In the genomic region with DNA sequence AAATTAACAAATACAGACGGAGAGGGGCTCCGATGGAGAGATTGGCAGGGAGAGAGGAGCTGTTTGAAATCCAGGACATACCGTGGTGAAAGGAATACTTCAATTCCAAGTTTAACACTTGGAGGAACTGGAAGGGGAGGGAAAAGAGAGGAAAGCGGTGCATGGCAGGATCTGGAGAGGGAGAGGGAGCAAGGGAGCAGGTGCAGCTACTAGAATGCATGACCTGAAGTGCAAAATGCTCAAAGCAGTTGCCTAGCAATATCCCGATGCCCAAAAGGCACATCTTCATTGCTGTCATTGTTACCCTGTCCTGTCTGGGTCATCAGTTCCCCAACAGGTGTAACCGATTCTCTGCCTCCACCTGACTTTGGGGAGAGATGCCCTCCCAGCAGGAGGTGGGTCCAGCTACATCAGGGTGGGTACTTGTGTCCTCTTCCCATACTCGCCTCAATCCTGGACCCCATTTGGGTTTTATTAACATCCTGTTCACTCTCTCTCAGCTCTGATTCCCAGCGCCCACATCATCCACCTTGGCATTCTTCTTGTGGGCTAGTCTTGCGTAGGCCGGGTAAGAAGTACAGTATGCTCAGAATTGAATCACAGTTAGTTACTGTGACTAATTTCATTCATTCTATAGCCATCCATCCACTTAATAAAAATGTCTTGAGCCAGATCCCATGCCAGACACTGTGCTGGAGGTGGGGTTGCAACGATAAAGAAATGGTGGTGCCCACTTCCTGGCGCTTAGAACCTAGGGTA, we compare ENCODE assay signal across 14 cellular contexts. TPM values are rescaled to one million over a fixed set of nuclear protein-coding genes. Genes with fewer than 3 reads are reported as not detected.
A peak's percentile ranks its signal among the peaks of the same experiment; 100 is the strongest.
DNase-seq lines count a peak whose midpoint lies in the region; ATAC-seq and TF ChIP-seq lines count a peak whose summit lies in the region.
"Had no signal": no experiment of that assay in that cellular context is flagged by ENCODE, and none has a peak within 500 bp of the region (broad histone marks: within the 10 kb centered on the region; RNA-seq: fewer than 3 reads in every experiment).

No MANE protein-coding gene starts in this region.

- H3K4ac ChIP-seq in mesenchymal stem cell (ENCODE audit: low read depth in 1 of 2, low read length in 2 of 2), result no peak overlapping the region

- POLR2A ChIA-PET in HCT116 (lab: Charles Lee), result no interaction called here

- no peak overlapping the region for H2BK5ac ChIP-seq in mesenchymal stem cell (ENCODE audit: low read depth, low read length, poor library complexity, severe bottlenecking)

- BruUV-seq in HCT116 (replicated peaks; lab: Mats Ljungman, UMichigan), result no TSS peak

- no peaks in the 10 kb centered on the region for H3K36me3 Mint-ChIP-seq in brain
- H3K36me3 Mint-ChIP-seq: activated CD4-positive, alpha-beta memory T cell treated with anti-CD3 and anti-CD28 coated beads for 36 hours had no signal

- H3K4me3 ChIP-seq in BLaER1 treated with 17β-estradiol and CSF1 and Interleukin-3, amounts not matched to agents 10 nM and 100 nM, result no peak overlapping the region
- no peak overlapping the region for H3K4me3 ChIP-seq in HCT116 (replicated peaks in 1 of 2; ENCODE audit: low read depth in 1 of 2, low read length in 2 of 2)
- H3K4me3 ChIP-seq in mucosa of rectum (ENCODE audit: low read length in 2 of 2), result no peak overlapping the region
- no peak overlapping the region for H3K4me3 ChIP-seq in mesenchymal stem cell (ENCODE audit: insufficient read depth in 1 of 2, low read depth in 1 of 2, low read length in 2 of 2)
- H3K4me3 ChIP-seq in adrenal gland, result no peak overlapping the region

- no peak overlapping the region for H3K23ac ChIP-seq in mesenchymal stem cell (ENCODE audit: low read length in 2 of 2)

- no peak overlapping the region for H2AK5ac ChIP-seq in mesenchymal stem cell (ENCODE audit: low read length, severe bottlenecking)

- no peak overlapping the region for H2BK15ac ChIP-seq in mesenchymal stem cell (ENCODE audit: low read depth, poor library complexity, severe bottlenecking)

- H3K18ac ChIP-seq in mesenchymal stem cell (ENCODE audit: low read depth in 1 of 2, low read length in 2 of 2), result no peak overlapping the region

- H2BK12ac ChIP-seq in mesenchymal stem cell (ENCODE audit: low read length in 2 of 2), result no peak overlapping the region

- no peaks in the 10 kb centered on the region for H3K27me3 Mint-ChIP-seq in brain

- H3K4me3 Mint-ChIP-seq in brain, result peak overlapping the region in 1 of 5 experiments; percentile 32
- H3K4me3 Mint-ChIP-seq: activated CD4-positive, alpha-beta memory T cell treated with anti-CD3 and anti-CD28 coated beads for 36 hours; activated T-helper 17 cell treated with anti-CD3 and anti-CD28 coated beads, Interleukin-2, amount 50 U/mL, for 72 hours had no signal

- TF ChIP-seq RAD21 in HCT116 (IDR thresholded peaks at IDR 0.05; ENCODE audit: low read depth), result no peak

- no peaks in the 10 kb centered on the region for H3K27me3 ChIP-seq in BLaER1 treated with 17β-estradiol and CSF1 and Interleukin-3, amounts not matched to agents 10 nM and 100 nM
- no peaks in the 10 kb centered on the region for H3K27me3 ChIP-seq in HCT116 (ENCODE audit: insufficient read depth, low read length)
- H3K27me3 ChIP-seq in mucosa of rectum (ENCODE audit: control insufficient read depth in 2 of 2, insufficient read depth in 2 of 2, low read length in 2 of 2), result peaks cover 0 to 2% of the 10 kb centered on the region in 2 donors
- H3K27me3 ChIP-seq in mesenchymal stem cell (ENCODE audit: control insufficient read depth in 1 of 2, insufficient read depth in 1 of 2, low read length in 2 of 2), result peaks cover 14 to 35% of the 10 kb centered on the region in 2 experiments
- H3K27me3 ChIP-seq in adrenal gland, result peaks cover 3% of the 10 kb centered on the region

- peak overlapping the region; percentile 48 to 77 (median 62) for H3K27ac Mint-ChIP-seq in brain
- H3K27ac Mint-ChIP-seq: activated CD4-positive, alpha-beta memory T cell treated with anti-CD3 and anti-CD28 coated beads for 36 hours; activated T-helper 17 cell treated with anti-CD3 and anti-CD28 coated beads, Interleukin-2, amount 50 U/mL, for 72 hours; B cell; progenitor cell of endocrine pancreas had no signal

- no peak overlapping the region for H3K9ac ChIP-seq in BLaER1 treated with 17β-estradiol and CSF1 and Interleukin-3, amounts not matched to agents 10 nM and 100 nM
- no peak overlapping the region for H3K9ac ChIP-seq in HCT116 (ENCODE audit: low read length)
- peak overlapping the region in 1 of 2 donors; percentile 35 for H3K9ac ChIP-seq in mucosa of rectum (ENCODE audit: low read depth in 1 of 2, low read length in 2 of 2)
- H3K9ac ChIP-seq in mesenchymal stem cell (ENCODE audit: low read length), result no peak overlapping the region

- WGBS in mesenchymal stem cell, result 75% methylated on average over 9 of the region's 12 CpGs
- 75 to 83% (median 79%) methylated on average over 12 of the region's 12 CpGs for whole genome bisulfite sequencing in adrenal gland, 4 donors

- H2AFZ ChIP-seq in HCT116 (ENCODE audit: low read depth, low read length, poor library complexity, severe bottlenecking), result no peak overlapping the region
- H2AFZ ChIP-seq in mesenchymal stem cell (ENCODE audit: low read depth, low read length), result no peak overlapping the region

- no peak overlapping the region for H4K8ac ChIP-seq in mesenchymal stem cell (ENCODE audit: low read length)

- intact Hi-C loops in HCT116 (cut with micrococcal nuclease) (no loop called here), adrenal gland (cut with DNase I) (no loop called here)

- H3K9me3 ChIP-seq in BLaER1 treated with 17β-estradiol and CSF1 and Interleukin-3, amounts not matched to agents 10 nM and 100 nM (replicated peaks in 1 of 11), result no peaks in the 10 kb centered on the region
- H3K9me3 ChIP-seq in HCT116 (ENCODE audit: control insufficient read depth in 1 of 2, insufficient read depth in 1 of 2, low read depth in 1 of 2, low read length in 2 of 2) (no peaks in the 10 kb centered on the region), mucosa of rectum (ENCODE audit: control insufficient read depth in 2 of 2, low read length in 2 of 2) (no peaks in the 10 kb centered on the region), mesenchymal stem cell (ENCODE audit: control insufficient read depth, low read length) (no peaks in the 10 kb centered on the region), adrenal gland (replicated peaks in 1 of 3) (no peaks in the 10 kb centered on the region)

- H3K9me2 ChIP-seq in HCT116 (ENCODE audit: insufficient read depth), result no peaks in the 10 kb centered on the region

- H3K27ac ChIP-seq in BLaER1 treated with 17β-estradiol and CSF1 and Interleukin-3, amounts not matched to agents 10 nM and 100 nM, result no peak overlapping the region
- H3K27ac ChIP-seq in HCT116 (ENCODE audit: low read depth, low read length) (no peak overlapping the region), mucosa of rectum (ENCODE audit: low read depth in 2 of 2, low read length in 2 of 2) (peak overlapping the region; percentile 49 to 54), mesenchymal stem cell (ENCODE audit: low read length, poor library complexity, severe bottlenecking) (no peak overlapping the region), adrenal gland (no peak overlapping the region)

- DNase-seq in HCT116 (ENCODE audit: low read depth, low spot score) (no peak), kidney glomerular epithelial cell (lab: John Stamatoyannopoulos, UW) (no peak), mesenchymal stem cell (no peak), D341Med (ENCODE audit: low spot score) (no peak), adrenal gland (no peak)
- DNase-seq: activated CD4-positive, alpha-beta memory T cell treated with anti-CD3 and anti-CD28 coated beads for 36 hours; MM.1S; T-helper 9 cell had no signal

- no peak overlapping the region for H4K91ac ChIP-seq in mesenchymal stem cell (ENCODE audit: low read length)

- no peaks in the 10 kb centered on the region for H3K9me3 Mint-ChIP-seq in brain
- H3K9me3 Mint-ChIP-seq: activated CD4-positive, alpha-beta memory T cell treated with anti-CD3 and anti-CD28 coated beads for 36 hours; activated T-helper 17 cell treated with anti-CD3 and anti-CD28 coated beads, Interleukin-2, amount 50 U/mL, for 72 hours had no signal

- H2BK120ac ChIP-seq in mesenchymal stem cell (ENCODE audit: low read depth, low read length), result no peak overlapping the region

- no peaks in the 10 kb centered on the region for H4K20me1 ChIP-seq in BLaER1 treated with 17β-estradiol and CSF1 and Interleukin-3, amounts not matched to agents 10 nM and 100 nM
- H4K20me1 ChIP-seq in HCT116 (ENCODE audit: insufficient read depth), result no peaks in the 10 kb centered on the region

- no peaks in the 10 kb centered on the region for H3K36me3 ChIP-seq in BLaER1 treated with 17β-estradiol and CSF1 and Interleukin-3, amounts not matched to agents 10 nM and 100 nM
- H3K36me3 ChIP-seq in HCT116 (ENCODE audit: control insufficient read depth in 1 of 2, insufficient read depth in 2 of 2, low read length in 2 of 2), result no peaks in the 10 kb centered on the region
- no peaks in the 10 kb centered on the region for H3K36me3 ChIP-seq in mucosa of rectum (ENCODE audit: control insufficient read depth in 2 of 2, insufficient read depth in 2 of 2, low read length in 2 of 2)
- no peaks in the 10 kb centered on the region for H3K36me3 ChIP-seq in mesenchymal stem cell (ENCODE audit: control insufficient read depth in 1 of 2, insufficient read depth in 2 of 2, low read depth in 1 of 2, low read length in 2 of 2)
- H3K36me3 ChIP-seq in adrenal gland (replicated peaks in 1 of 2), result no peaks in the 10 kb centered on the region

- no peaks in the 10 kb centered on the region for H3K79me1 ChIP-seq in mesenchymal stem cell (replicated peaks; ENCODE audit: low read length, poor library complexity, severe bottlenecking)

- H3K79me2 ChIP-seq in HCT116 (ENCODE audit: insufficient read depth, low read length), result no peaks in the 10 kb centered on the region

- peaks cover 15 to 43% (median 31%) of the 10 kb centered on the region in 10 experiments; a peak in 19 of 20 replicates for H3K4me1 ChIP-seq in BLaER1 treated with 17β-estradiol and CSF1 and Interleukin-3, amounts not matched to agents 10 nM and 100 nM
- H3K4me1 ChIP-seq in HCT116 (ENCODE audit: control insufficient read depth in 1 of 2, insufficient read depth in 2 of 2, low read length in 2 of 2) (peaks cover 11 to 17% of the 10 kb centered on the region in 2 experiments), mucosa of rectum (ENCODE audit: control insufficient read depth in 2 of 2, insufficient read depth in 2 of 2, low read length in 2 of 2) (peaks cover 24 to 31% of the 10 kb centered on the region in 2 donors), mesenchymal stem cell (ENCODE audit: control insufficient read depth, insufficient read depth, low read depth, low read length) (no peaks in the 10 kb centered on the region), adrenal gland (replicated peaks in 1 of 2) (no peaks in the 10 kb centered on the region)

- peaks cover 43% of the 10 kb centered on the region for H3K4me1 Mint-ChIP-seq in brain
- H3K4me1 Mint-ChIP-seq: activated T-helper 17 cell treated with anti-CD3 and anti-CD28 coated beads, Interleukin-2, amount 50 U/mL, for 72 hours had no signal

- TF ChIP-seq CTCF in HCT116 (IDR thresholded peaks at IDR 0.05 in 2 of 3, conservative IDR thresholded peaks at IDR 0.05 in 1 of 3; ENCODE audit: borderline replicate concordance in 1 of 3, insufficient read depth in 1 of 3, low read depth in 2 of 3, low read length in 2 of 3), result no peak
- TF ChIP-seq CTCF in brain (conservative IDR thresholded peaks at IDR 0.05), result no peak
- no peak for TF ChIP-seq CTCF in adrenal gland (IDR thresholded peaks at IDR 0.05)

- CTCF ChIA-PET in HCT116 (lab: Charles Lee), result no interaction called here

- peak overlapping the region in 9 of 11 experiments; percentile 29 to 71 (median 41); a peak in 14 of 22 replicates for H3K4me2 ChIP-seq in BLaER1 treated with 17β-estradiol and CSF1 and Interleukin-3, amounts not matched to agents 10 nM and 100 nM
- peak overlapping the region; percentile 44 for H3K4me2 ChIP-seq in HCT116 (ENCODE audit: low read length)
- no peak overlapping the region for H3K4me2 ChIP-seq in mesenchymal stem cell (ENCODE audit: low read length, poor library complexity, severe bottlenecking)

- ATAC-seq in HCT116, result no peak
- ATAC-seq: activated T-helper 17 cell treated with anti-CD3 and anti-CD28 coated beads, Interleukin-2, amount 50 U/mL, for 72 hours had no signal

- H3K14ac ChIP-seq in mesenchymal stem cell (ENCODE audit: low read length in 2 of 2), result no peak overlapping the region

- RAD21 ChIA-PET in HCT116 (lab: Charles Lee; ENCODE audit: low non-redundant PET in 1 of 2, low total read pairs in 2 of 2, uncharacterized antibody in 2 of 2, unreplicated experiment in 2 of 2), result no interaction called here

- no peak for TF ChIP-seq POLR2A in HCT116 (IDR thresholded peaks at IDR 0.05; ENCODE audit: borderline replicate concordance, extremely low read depth, insufficient read depth, insufficient read length)
- TF ChIP-seq POLR2A in adrenal gland (IDR thresholded peaks at IDR 0.05), result no peak

RNA-seq across cellular contexts. Expression of a gene that starts 37.4 kb away (rescaled TPM):
- 32.6 TPM for total RNA-seq in HCT116 (2021; ENCODE audit: unreplicated experiment)
- polyA plus RNA-seq in HCT116 (2012), result 22.0 and 26.1 TPM in 2 replicates
- 36.6 TPM for polyA plus RNA-seq in brain (ENCODE audit: insufficient read depth, low read depth, low replicate concordance)
- polyA plus RNA-seq in mesenchymal stem cell (2013, experiment 1 of 2), result 9.7 TPM
- 9.6 TPM for polyA plus RNA-seq in mesenchymal stem cell (2013, experiment 2 of 2)
- 10 to 100 TPM in 7 of 8 donors, 1 to 10 TPM in 1; 6.2 to 34.0 (median 14.9) TPM for total RNA-seq in adrenal gland
- 10 to 100 TPM in 2 of 3 donors, 1 to 10 TPM in 1; 5.9 to 10.2 (median 10.0) TPM for polyA plus RNA-seq in adrenal gland
- total RNA-seq: activated CD4-positive, alpha-beta memory T cell treated with anti-CD3 and anti-CD28 coated beads for 36 hours; B cell had no signal

Comparison
In these comparisons a context has a peak if more than half of its experiments do, and no peak if none do; other contexts are left out.
1. H3K27ac ChIP-seq: peak in mucosa of rectum (2 of 2); none in BLaER1 treated with 17β-estradiol and CSF1 and Interleukin-3, amounts not matched to agents 10 nM and 100 nM (0 of 11), HCT116 (single experiment), mesenchymal stem cell (single experiment) and adrenal gland (0 of 5).